8 cellular contexts compared by ENCODE assay signal in genomic region chr19:50051224-50051895, GRCh38. TPM values are rescaled to one million over a fixed set of nuclear protein-coding genes. Genes with fewer than 3 reads are reported as not detected.
DNase-seq lines count a peak whose midpoint lies in the region; ATAC-seq and TF ChIP-seq lines count a peak whose summit lies in the region.
"Not testable (repeated sequence)": the region's sequence is repeated elsewhere in the genome, so short reads cannot be mapped to it uniquely, and the experiment has no call there.

No MANE protein-coding gene starts in this region.

- TF ChIP-seq CTCF in AG04450 (IDR thresholded peaks at IDR 0.05; ENCODE audit: low read depth, low read length); HFF-Myc (IDR thresholded peaks at IDR 0.05; ENCODE audit: low read depth, low read length, missing control alignments); nephron progenitor cell (IDR thresholded peaks at IDR 0.05): not testable (repeated sequence)

- not testable (repeated sequence) for H3K4me1 Mint-ChIP-seq in T-helper 1 cell treated with Interleukin-12 subunit alpha and Interleukin-12 subunit beta and Interleukin-4 antibody, amounts not matched to agents 30 μg/mL and 1 μg/mL, for 36 hours (ENCODE audit: low read depth); nephron progenitor cell
- H3K4me1 Mint-ChIP-seq in activated naive CD8-positive, alpha-beta T cell (ENCODE audit: low read depth): peaks cover 12% of the 10 kb centered on the region
- peaks cover 13% of the 10 kb centered on the region in 2 donors for H3K4me1 Mint-ChIP-seq in effector memory CD8-positive, alpha-beta T cell (ENCODE audit: low read depth in 2 of 2)
- H3K4me1 Mint-ChIP-seq in stimulated activated naive CD8-positive, alpha-beta T cell treated with anti-CD3 and anti-CD28 coated beads, Interleukin-15, Interleukin-2, amounts not matched to agents 100 ng/mL and 50 ng/mL, for 24 hours (ENCODE audit: low read depth): peaks cover 16% of the 10 kb centered on the region

- CTCF ChIA-PET in AG04450 (lab: Charles Lee): not testable (repeated sequence)

- peaks cover 43% of the 10 kb centered on the region for H3K9me3 ChIP-seq in AG04450 (ENCODE audit: control insufficient read depth, insufficient read depth, low read length)
- not testable (repeated sequence) for H3K9me3 ChIP-seq in right cardiac atrium (ENCODE audit: control insufficient read depth, low read length)

- peak overlapping the region; percentile 52 for H3K27ac Mint-ChIP-seq in T-helper 1 cell treated with Interleukin-12 subunit alpha and Interleukin-12 subunit beta and Interleukin-4 antibody, amounts not matched to agents 30 μg/mL and 1 μg/mL, for 36 hours
- H3K27ac Mint-ChIP-seq in activated naive CD8-positive, alpha-beta T cell: peak overlapping the region; percentile 16
- peak overlapping the region; percentile 87 to 96 for H3K27ac Mint-ChIP-seq in effector memory CD8-positive, alpha-beta T cell
- not testable (repeated sequence) for H3K27ac Mint-ChIP-seq in nephron progenitor cell; stimulated activated naive CD8-positive, alpha-beta T cell treated with anti-CD3 and anti-CD28 coated beads, Interleukin-15, Interleukin-2, amounts not matched to agents 100 ng/mL and 50 ng/mL, for 24 hours

- not testable (repeated sequence) for H3K4me1 ChIP-seq in right cardiac atrium (ENCODE audit: control insufficient read depth, insufficient read depth, low read length)

- 50% methylated on average over 16 of the region's 16 CpGs for WGBS in right cardiac atrium

- peak overlapping the region; percentile 79 for H3K4me3 Mint-ChIP-seq in T-helper 1 cell treated with Interleukin-12 subunit alpha and Interleukin-12 subunit beta and Interleukin-4 antibody, amounts not matched to agents 30 μg/mL and 1 μg/mL, for 36 hours
- peak overlapping the region; percentile 87 for H3K4me3 Mint-ChIP-seq in activated naive CD8-positive, alpha-beta T cell
- H3K4me3 Mint-ChIP-seq in effector memory CD8-positive, alpha-beta T cell: peak overlapping the region; percentile 85 to 91
- peak overlapping the region; percentile 86 for H3K4me3 Mint-ChIP-seq in nephron progenitor cell
- peak overlapping the region; percentile 81 for H3K4me3 Mint-ChIP-seq in stimulated activated naive CD8-positive, alpha-beta T cell treated with anti-CD3 and anti-CD28 coated beads, Interleukin-15, Interleukin-2, amounts not matched to agents 100 ng/mL and 50 ng/mL, for 24 hours

- H3K27me3 ChIP-seq in AG04450 (ENCODE audit: control insufficient read depth, insufficient read depth, low read length); right cardiac atrium (ENCODE audit: control insufficient read depth, insufficient read depth): not testable (repeated sequence)

- not testable (repeated sequence) for DNase-seq in AG04450 (ENCODE audit: low read depth, low spot score); HFF-Myc (ENCODE audit: extremely low read depth, low read depth); effector memory CD8-positive, alpha-beta T cell; nephron progenitor cell
- DNase-seq in right cardiac atrium: peak in 1 of 3 donors; percentile 20

- ATAC-seq in effector memory CD8-positive, alpha-beta T cell (replicated peaks); right cardiac atrium: not testable (repeated sequence)

- H3K4me3 ChIP-seq in AG04450 (ENCODE audit: low read depth, low read length): peak overlapping the region; percentile 61
- H3K4me3 ChIP-seq in HFF-Myc (replicated peaks; ENCODE audit: low read depth, low read length): peak overlapping the region; percentile 45
- H3K4me3 ChIP-seq in right cardiac atrium (ENCODE audit: low read length): peak overlapping the region; percentile 50

- H3K36me3 Mint-ChIP-seq in T-helper 1 cell treated with Interleukin-12 subunit alpha and Interleukin-12 subunit beta and Interleukin-4 antibody, amounts not matched to agents 30 μg/mL and 1 μg/mL, for 36 hours (ENCODE audit: low read depth): peaks cover 19% of the 10 kb centered on the region
- peaks cover 11% of the 10 kb centered on the region for H3K36me3 Mint-ChIP-seq in activated naive CD8-positive, alpha-beta T cell
- peaks cover 12% of the 10 kb centered on the region for H3K36me3 Mint-ChIP-seq in effector memory CD8-positive, alpha-beta T cell (ENCODE audit: insufficient read depth)
- H3K36me3 Mint-ChIP-seq in nephron progenitor cell (ENCODE audit: low read depth): peaks cover 34% of the 10 kb centered on the region
- H3K36me3 Mint-ChIP-seq in stimulated activated naive CD8-positive, alpha-beta T cell treated with anti-CD3 and anti-CD28 coated beads, Interleukin-15, Interleukin-2, amounts not matched to agents 100 ng/mL and 50 ng/mL, for 24 hours (ENCODE audit: low read depth): peaks cover 20% of the 10 kb centered on the region

- not testable (repeated sequence) for H3K27me3 Mint-ChIP-seq in T-helper 1 cell treated with Interleukin-12 subunit alpha and Interleukin-12 subunit beta and Interleukin-4 antibody, amounts not matched to agents 30 μg/mL and 1 μg/mL, for 36 hours (ENCODE audit: low read depth); activated naive CD8-positive, alpha-beta T cell; effector memory CD8-positive, alpha-beta T cell; stimulated activated naive CD8-positive, alpha-beta T cell treated with anti-CD3 and anti-CD28 coated beads, Interleukin-15, Interleukin-2, amounts not matched to agents 100 ng/mL and 50 ng/mL, for 24 hours
- H3K27me3 Mint-ChIP-seq in nephron progenitor cell (ENCODE audit: low read depth, poor library complexity): peaks cover 18% of the 10 kb centered on the region

- not testable (repeated sequence) for H3K27ac ChIP-seq in AG04450 (ENCODE audit: low read depth, low read length); right cardiac atrium (ENCODE audit: low read length)

- intact Hi-C loops in right cardiac atrium (cut with DNase I): not testable (repeated sequence)

- peaks cover 42% of the 10 kb centered on the region for H3K9me3 Mint-ChIP-seq in T-helper 1 cell treated with Interleukin-12 subunit alpha and Interleukin-12 subunit beta and Interleukin-4 antibody, amounts not matched to agents 30 μg/mL and 1 μg/mL, for 36 hours
- H3K9me3 Mint-ChIP-seq in activated naive CD8-positive, alpha-beta T cell (ENCODE audit: low read depth); effector memory CD8-positive, alpha-beta T cell; stimulated activated naive CD8-positive, alpha-beta T cell treated with anti-CD3 and anti-CD28 coated beads, Interleukin-15, Interleukin-2, amounts not matched to agents 100 ng/mL and 50 ng/mL, for 24 hours: not testable (repeated sequence)
- peaks cover 75% of the 10 kb centered on the region for H3K9me3 Mint-ChIP-seq in nephron progenitor cell

- POLR2A ChIA-PET in AG04450 (lab: Yijun Ruan, JAX): not testable (repeated sequence)

RNA-seq across cellular contexts. Expression of gene ZNF473, which starts 25.6 kb away (rescaled TPM):
- polyA plus RNA-seq in AG04450 (2011; rRNA removed): 6.2 and 6.5 TPM in 2 replicates
- polyA minus RNA-seq in AG04450 (2011; rRNA and poly(A)+ RNA removed): 10.3 TPM in 2 replicates
- total RNA-seq in right cardiac atrium: 1 to 10 TPM; 3.9 to 5.5 (median 5.1) TPM
- 2.1 TPM for polyA plus RNA-seq in right cardiac atrium

RNA-seq across cellular contexts. Expression of gene VRK3, which starts 26.2 kb away (rescaled TPM):
- 22.5 and 24.7 TPM in 2 replicates for polyA plus RNA-seq in AG04450 (2011; rRNA removed)
- 19.8 and 20.5 TPM in 2 replicates for polyA minus RNA-seq in AG04450 (2011; rRNA and poly(A)+ RNA removed)
- 10 to 100 TPM; 17.7 to 27.1 (median 24.5) TPM for total RNA-seq in right cardiac atrium
- 15.6 TPM for polyA plus RNA-seq in right cardiac atrium
